8 cellular contexts compared by ENCODE assay signal in the genomic region with DNA sequence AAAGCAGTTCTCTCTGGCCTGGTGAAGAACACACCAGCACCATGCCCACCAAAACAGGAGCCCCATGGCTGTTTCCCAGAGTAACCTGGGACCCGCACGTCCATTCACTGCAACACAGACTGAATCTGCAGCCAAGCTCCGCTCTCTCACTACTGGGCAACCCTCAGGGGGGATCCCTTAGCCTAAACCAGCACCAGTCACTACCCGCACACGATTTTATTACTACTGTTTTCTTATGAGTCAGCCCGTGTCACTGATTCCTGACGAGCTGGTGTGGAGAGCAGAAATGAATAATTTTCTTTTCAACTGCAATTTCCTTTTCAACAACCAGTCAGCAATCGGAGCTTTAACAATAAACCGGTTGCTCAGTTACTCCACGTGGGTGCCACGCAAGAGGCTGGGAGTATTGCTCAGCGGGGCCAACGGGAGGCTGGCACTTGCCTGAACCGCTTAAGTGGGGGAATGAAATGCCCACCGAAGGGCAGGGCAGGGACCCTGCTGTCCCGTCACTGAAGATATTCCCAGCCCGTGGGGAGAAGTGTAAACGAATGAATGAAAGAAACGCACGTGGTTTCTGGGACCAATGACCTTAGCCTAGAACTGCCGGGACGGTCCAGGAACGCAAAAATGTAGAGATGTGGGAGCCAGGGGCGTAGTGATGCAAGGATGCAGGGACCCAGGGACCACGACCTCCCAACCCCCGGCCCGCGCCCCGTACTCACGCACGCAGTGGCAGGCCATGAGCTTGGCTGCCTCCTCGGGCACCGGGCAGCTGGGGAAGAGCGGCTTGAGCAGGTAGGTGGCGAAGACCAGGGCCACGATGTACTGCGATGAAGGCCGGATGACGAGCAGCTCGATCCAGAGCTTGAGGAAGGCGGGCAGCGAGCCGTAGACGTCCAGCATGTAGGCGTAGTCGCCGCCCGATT. TPM values are rescaled to one million over a fixed set of nuclear protein-coding genes. Genes with fewer than 3 reads are reported as not detected.
A peak's percentile ranks its signal among the peaks of the same experiment; 100 is the strongest.
DNase-seq lines count a peak whose midpoint lies in the region; ATAC-seq and TF ChIP-seq lines count a peak whose summit lies in the region.
"Not testable (repeated sequence)": the region's sequence is repeated elsewhere in the genome, so short reads cannot be mapped to it uniquely, and the experiment has no call there.

No MANE protein-coding gene starts in this region.

- peak overlapping the region; percentile 10 for H2AFZ ChIP-seq in mesenchymal stem cell (ENCODE audit: low read depth, low read length)

- H3K4me2 ChIP-seq in mesenchymal stem cell (ENCODE audit: low read length, poor library complexity, severe bottlenecking): peak overlapping the region; percentile 78

- H3K9me3 ChIP-seq in CD4-positive, CD25-positive, alpha-beta regulatory T cell (ENCODE audit: control insufficient read depth in 2 of 2, low read length in 2 of 2); esophagus squamous epithelium; mesenchymal stem cell (ENCODE audit: control insufficient read depth, low read length); spleen: not testable (repeated sequence)

- H3K4me1 ChIP-seq in CD4-positive, CD25-positive, alpha-beta regulatory T cell (ENCODE audit: control insufficient read depth, insufficient read depth, low read length, poor library complexity, severe bottlenecking); mesenchymal stem cell (ENCODE audit: control insufficient read depth, insufficient read depth, low read depth, low read length): not testable (repeated sequence)
- peaks cover 0 to 53% (median 3%) of the 10 kb centered on the region in 3 donors for H3K4me1 ChIP-seq in esophagus squamous epithelium
- peaks cover 0 to 46% (median 18%) of the 10 kb centered on the region in 6 donors for H3K4me1 ChIP-seq in spleen

- H3K27ac Mint-ChIP-seq in CD4-positive, CD25-positive, alpha-beta regulatory T cell: peak overlapping the region; percentile 81 to 95 (median 93)
- peak overlapping the region; percentile 100 for H3K27ac Mint-ChIP-seq in activated naive CD4-positive, alpha-beta T cell treated with anti-CD3 and anti-CD28 coated beads, Interleukin-2, amount 50 U/mL, for 24 hours

- H2BK15ac ChIP-seq in mesenchymal stem cell (ENCODE audit: low read depth, poor library complexity, severe bottlenecking): not testable (repeated sequence)

- TF ChIP-seq POLR2A in esophagus squamous epithelium (IDR thresholded peaks at IDR 0.05); spleen (IDR thresholded peaks at IDR 0.05): not testable (repeated sequence)

- intact Hi-C loops in esophagus squamous epithelium (cut with DNase I); spleen (cut with DNase I; ENCODE audit: low total_unique reads): not testable (repeated sequence)

- H3K36me3 ChIP-seq in CD4-positive, CD25-positive, alpha-beta regulatory T cell (ENCODE audit: control insufficient read depth, insufficient read depth, low read length); esophagus squamous epithelium; mesenchymal stem cell (ENCODE audit: control insufficient read depth in 1 of 2, insufficient read depth in 2 of 2, low read depth in 1 of 2, low read length in 2 of 2); spleen: not testable (repeated sequence)

- peak; percentile 56 to 67 for ATAC-seq in CD4-positive, CD25-positive, alpha-beta regulatory T cell (ENCODE audit: low read depth in 2 of 2)
- peak; percentile 37 for ATAC-seq in GM19467 (IDR thresholded peaks at IDR 0.05; ENCODE audit: unreplicated experiment)
- peak; percentile 43 for ATAC-seq in HG03378 (IDR thresholded peaks at IDR 0.05; ENCODE audit: unreplicated experiment)

- H4K91ac ChIP-seq in mesenchymal stem cell (ENCODE audit: low read length): peak overlapping the region; percentile 3

- H3K4me3 Mint-ChIP-seq in CD4-positive, CD25-positive, alpha-beta regulatory T cell: peak overlapping the region; percentile 87 to 97 (median 92)
- peak overlapping the region; percentile 97 for H3K4me3 Mint-ChIP-seq in activated naive CD4-positive, alpha-beta T cell treated with anti-CD3 and anti-CD28 coated beads, Interleukin-2, amount 50 U/mL, for 24 hours

- not testable (repeated sequence) for H3K79me1 ChIP-seq in mesenchymal stem cell (replicated peaks; ENCODE audit: low read length, poor library complexity, severe bottlenecking)

- H3K14ac ChIP-seq in mesenchymal stem cell (ENCODE audit: low read length in 2 of 2): peak overlapping the region in 1 of 2 experiments; percentile 94

- not testable (repeated sequence) for H2BK120ac ChIP-seq in mesenchymal stem cell (ENCODE audit: low read depth, low read length)

- H3K27me3 ChIP-seq in CD4-positive, CD25-positive, alpha-beta regulatory T cell (ENCODE audit: control insufficient read depth, insufficient read depth, low read length); esophagus squamous epithelium; mesenchymal stem cell (ENCODE audit: control insufficient read depth in 1 of 2, insufficient read depth in 1 of 2, low read length in 2 of 2); spleen (replicated peaks in 1 of 7): not testable (repeated sequence)

- not testable (repeated sequence) for TF ChIP-seq CTCF in esophagus squamous epithelium (IDR thresholded peaks at IDR 0.05); spleen (IDR thresholded peaks at IDR 0.05 in 8 of 11, conservative IDR thresholded peaks at IDR 0.05 in 3 of 11)

- peak overlapping the region in 1 of 2 experiments; percentile 95 for H3K18ac ChIP-seq in mesenchymal stem cell (ENCODE audit: low read depth in 1 of 2, low read length in 2 of 2)

- H3K36me3 Mint-ChIP-seq in CD4-positive, CD25-positive, alpha-beta regulatory T cell: not testable (repeated sequence)
- H3K36me3 Mint-ChIP-seq in activated naive CD4-positive, alpha-beta T cell treated with anti-CD3 and anti-CD28 coated beads, Interleukin-2, amount 50 U/mL, for 24 hours: peaks cover 11% of the 10 kb centered on the region

- peaks cover 0 to 27% (median 9%) of the 10 kb centered on the region in 4 donors for H3K4me1 Mint-ChIP-seq in CD4-positive, CD25-positive, alpha-beta regulatory T cell
- H3K4me1 Mint-ChIP-seq in activated naive CD4-positive, alpha-beta T cell treated with anti-CD3 and anti-CD28 coated beads, Interleukin-2, amount 50 U/mL, for 24 hours: peaks cover 10% of the 10 kb centered on the region

- H3K4me3 ChIP-seq in CD4-positive, CD25-positive, alpha-beta regulatory T cell (ENCODE audit: low read depth, low read length): peak overlapping the region; percentile 59
- H3K4me3 ChIP-seq in esophagus squamous epithelium: peak overlapping the region; percentile 43 to 82 (median 65)
- H3K4me3 ChIP-seq in mesenchymal stem cell (ENCODE audit: insufficient read depth in 1 of 2, low read depth in 1 of 2, low read length in 2 of 2): peak overlapping the region; percentile 79 to 81
- peak overlapping the region; percentile 63 to 87 (median 72) for H3K4me3 ChIP-seq in spleen

- H2AK5ac ChIP-seq in mesenchymal stem cell (ENCODE audit: low read length, severe bottlenecking): not testable (repeated sequence)

- peak overlapping the region; percentile 92 for H3K9ac ChIP-seq in mesenchymal stem cell (ENCODE audit: low read length)

- H3K4ac ChIP-seq in mesenchymal stem cell (ENCODE audit: low read depth in 1 of 2, low read length in 2 of 2): peak overlapping the region in 1 of 2 experiments; percentile 71

- peak overlapping the region in 1 of 2 experiments; percentile 93 for H3K23ac ChIP-seq in mesenchymal stem cell (ENCODE audit: low read length in 2 of 2)

- peak overlapping the region in 1 of 2 experiments; percentile 75 for H2BK12ac ChIP-seq in mesenchymal stem cell (ENCODE audit: low read length in 2 of 2)

- H3K9me3 Mint-ChIP-seq in CD4-positive, CD25-positive, alpha-beta regulatory T cell; activated naive CD4-positive, alpha-beta T cell treated with anti-CD3 and anti-CD28 coated beads, Interleukin-2, amount 50 U/mL, for 24 hours: not testable (repeated sequence)

- H2BK5ac ChIP-seq in mesenchymal stem cell (ENCODE audit: low read depth, low read length, poor library complexity, severe bottlenecking): not testable (repeated sequence)

- not testable (repeated sequence) for H3K27me3 Mint-ChIP-seq in CD4-positive, CD25-positive, alpha-beta regulatory T cell; activated naive CD4-positive, alpha-beta T cell treated with anti-CD3 and anti-CD28 coated beads, Interleukin-2, amount 50 U/mL, for 24 hours

- peak in 1 of 3 donors; percentile 58 for DNase-seq in CD4-positive, CD25-positive, alpha-beta regulatory T cell
- DNase-seq in RPMI8226 (peak; percentile 25), mesenchymal stem cell (peak; percentile 34), spleen (peak; percentile 88)
- DNase-seq in esophagus squamous epithelium (lab: John Stamatoyannopoulos, UW): not testable (repeated sequence)

- 0 to 3% methylated on average over 8 to 18 of the region's 48 CpGs for WGBS in esophagus squamous epithelium, 2 donors
- WGBS in mesenchymal stem cell: under 1% methylated on average over 35 of the region's 48 CpGs
- 1 to 5% (median 2%) methylated on average over 11 to 44 of the region's 48 CpGs for whole genome bisulfite sequencing in spleen, 5 donors

- H4K8ac ChIP-seq in mesenchymal stem cell (ENCODE audit: low read length): not testable (repeated sequence)

- peak overlapping the region; percentile 73 for H3K27ac ChIP-seq in CD4-positive, CD25-positive, alpha-beta regulatory T cell (ENCODE audit: insufficient read depth, low read length, poor library complexity, severe bottlenecking)
- H3K27ac ChIP-seq in esophagus squamous epithelium (peak overlapping the region; percentile 68 to 87 (median 78)), mesenchymal stem cell (ENCODE audit: low read length, poor library complexity, severe bottlenecking) (peak overlapping the region; percentile 36), spleen (peak overlapping the region in 6 of 8 donors; percentile 49 to 86 (median 78))

RNA-seq across cellular contexts. Expression of a gene that starts 50.4 kb away (rescaled TPM):
- total RNA-seq in CD4-positive, CD25-positive, alpha-beta regulatory T cell: 149 TPM
- 100 to 1,000 TPM; 103 to 135 (median 126) TPM for polyA plus RNA-seq in CD4-positive, CD25-positive, alpha-beta regulatory T cell
- total RNA-seq in esophagus squamous epithelium (1 to 10 TPM; 1.3 to 4.2 (median 2.8) TPM), spleen (10 to 100 TPM; 21.6 to 46.4 (median 28.7) TPM)
- 0.01 TPM for polyA plus RNA-seq in mesenchymal stem cell (2013, experiment 1 of 2)
- polyA plus RNA-seq in mesenchymal stem cell (2013, experiment 2 of 2): not detected
- polyA plus RNA-seq in spleen: 1 to 10 TPM; 3.9 to 9.1 (median 7.3) TPM

Comparison
In these comparisons a context has a peak if more than half of its experiments do, and no peak if none do; other contexts are left out.
1. RNA of a gene that starts 50.4 kb away (total RNA-seq): 149 TPM in CD4-positive, CD25-positive, alpha-beta regulatory T cell (single experiment) and 21.6 to 46.4 TPM in spleen; 1.3 to 4.2 TPM in esophagus squamous epithelium; every median in the first group is over 4 times any median in the second.
2. Peak in every context shown above with its lines, with median percentiles within 50 percentile points of each other: ATAC-seq, H3K27ac ChIP-seq and H3K4me3 ChIP-seq.